7 cellular contexts compared by ENCODE assay signal in the genomic region with DNA sequence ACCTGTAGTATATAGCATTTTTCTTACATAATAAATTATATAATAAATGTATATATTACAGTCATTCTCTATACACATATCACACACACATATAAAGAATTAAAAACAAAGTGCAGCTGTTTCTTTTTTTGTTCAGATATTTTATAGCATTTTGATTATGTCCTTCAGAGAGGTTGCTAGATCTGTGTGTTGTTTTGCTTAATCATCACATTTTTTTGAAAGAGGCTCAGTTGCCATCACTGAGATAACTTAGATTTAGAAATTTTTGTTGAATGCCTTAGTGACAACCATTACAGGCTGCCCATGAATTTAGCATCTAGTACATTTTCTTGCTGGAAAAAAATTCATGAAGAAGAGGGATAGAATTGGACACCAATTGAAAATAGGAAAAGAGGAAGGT.
"Had no signal": no experiment of that assay in that cellular context is flagged by ENCODE, and none has a peak within 500 bp of the region (broad histone marks: within the 10 kb centered on the region; RNA-seq: fewer than 3 reads in every experiment).

No MANE protein-coding gene starts in this region.

- H3K27ac ChIP-seq: HL-60 had no signal

- H3K4me2 ChIP-seq: GM23338 had no signal

- H3K9me3 ChIP-seq: HAP-1 had no signal

- DNase-seq: H7, HFFc6, KG1 had no signal

- H3K36me3 ChIP-seq: HAP-1 had no signal

- H3K4me3 ChIP-seq: GM23338, HAP-1 had no signal

- H3K4me1 ChIP-seq: HAP-1 had no signal

- H2AFZ ChIP-seq: GM23338 had no signal

- ATAC-seq: GM23338, HCT116 had no signal
